Comparison of ENCODE assay signal across 9 cellular contexts in genomic region chr1:150629115-150629928, GRCh38. TPM values are rescaled to one million over a fixed set of nuclear protein-coding genes. Genes with fewer than 3 reads are reported as not detected.
DNase-seq lines count a peak whose midpoint lies in the region; ATAC-seq, FAIRE-seq and TF ChIP-seq lines count a peak whose summit lies in the region.
"Had no signal": no experiment of that assay in that cellular context is flagged by ENCODE, and none has a peak within 500 bp of the region (broad histone marks: within the 10 kb centered on the region; RNA-seq: fewer than 3 reads in every experiment).

A gene with protein sequence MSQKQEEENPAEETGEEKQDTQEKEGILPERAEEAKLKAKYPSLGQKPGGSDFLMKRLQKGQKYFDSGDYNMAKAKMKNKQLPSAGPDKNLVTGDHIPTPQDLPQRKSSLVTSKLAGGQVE (minus strand): TSS chr1:150629612. CDS start chr1:150629470, 142 bp downstream.

- H3K27ac Mint-ChIP-seq in chondrocyte (ENCODE audit: unreplicated experiment), result no peak within 1 kb of the TSS
- H3K27ac Mint-ChIP-seq: stimulated activated naive CD8-positive, alpha-beta T cell treated with anti-CD3 and anti-CD28 coated beads, Interleukin-15, Interleukin-2, amounts not matched to agents 100 ng/mL and 50 ng/mL, for 24 hours had no signal

- H3K4me3 ChIP-seq in BE2C (ENCODE audit: low read depth, low read length), result peak within 1 kb of the TSS; percentile 78
- H3K4me3 ChIP-seq in kidney (ENCODE audit: low read length in 2 of 2), result peak within 1 kb of the TSS; percentile 90 to 93

- H3K4me3 Mint-ChIP-seq in chondrocyte (ENCODE audit: unreplicated experiment), result no peak within 1 kb of the TSS
- H3K4me3 Mint-ChIP-seq: stimulated activated naive CD8-positive, alpha-beta T cell treated with anti-CD3 and anti-CD28 coated beads, Interleukin-15, Interleukin-2, amounts not matched to agents 100 ng/mL and 50 ng/mL, for 24 hours had no signal

- no peaks in the 10 kb centered on the region for H3K27me3 ChIP-seq in BE2C

- H3K36me3 ChIP-seq in BE2C (peaks cover 32% of the 10 kb centered on the region), kidney (ENCODE audit: control insufficient read depth in 1 of 2, insufficient read depth in 2 of 2, low read length in 2 of 2) (peaks cover 15 to 28% of the 10 kb centered on the region in 2 donors)

- TF ChIP-seq CTCF in BE2C (IDR thresholded peaks at IDR 0.05; ENCODE audit: low read depth, low read length) (no peak), chondrocyte (IDR thresholded peaks at IDR 0.05) (no peak), kidney (IDR thresholded peaks at IDR 0.05; ENCODE audit: borderline replicate concordance, extremely low read depth, insufficient read depth) (no peak)

- H3K4me1 ChIP-seq in BE2C (no peaks in the 10 kb centered on the region; the same call in 1 of the 2 replicates), kidney (ENCODE audit: control insufficient read depth in 1 of 2, insufficient read depth in 1 of 2, low read depth in 1 of 2, low read length in 2 of 2) (peaks cover 5 to 9% of the 10 kb centered on the region in 2 donors)

- H3K9me3 ChIP-seq in BE2C (no peaks in the 10 kb centered on the region), kidney (ENCODE audit: control insufficient read depth in 1 of 2, low read length in 2 of 2) (no peaks in the 10 kb centered on the region)

- peak within 1 kb of the TSS; percentile 83 to 94 for H3K9ac ChIP-seq in kidney (ENCODE audit: low read length in 2 of 2)

- peak; percentile 88 for ATAC-seq in HG03442 (IDR thresholded peaks at IDR 0.05; ENCODE audit: unreplicated experiment)

- H3K4me1 Mint-ChIP-seq in chondrocyte (ENCODE audit: low read depth), result peaks cover 2% of the 10 kb centered on the region

- H3K36me3 Mint-ChIP-seq in chondrocyte (ENCODE audit: low read depth), result peaks cover 16% of the 10 kb centered on the region

- FAIRE-seq in GM19239 (lab: Jason Lieb, UNC) (peak; percentile 98), kidney (lab: Jason Lieb, UNC) (peak; percentile 89)

- no peaks in the 10 kb centered on the region for H3K27me3 Mint-ChIP-seq in chondrocyte (ENCODE audit: low read depth)
- H3K27me3 Mint-ChIP-seq: stimulated activated naive CD8-positive, alpha-beta T cell treated with anti-CD3 and anti-CD28 coated beads, Interleukin-15, Interleukin-2, amounts not matched to agents 100 ng/mL and 50 ng/mL, for 24 hours had no signal

- no peaks in the 10 kb centered on the region for H3K9me3 Mint-ChIP-seq in chondrocyte (ENCODE audit: low read depth)
- H3K9me3 Mint-ChIP-seq: stimulated activated naive CD8-positive, alpha-beta T cell treated with anti-CD3 and anti-CD28 coated beads, Interleukin-15, Interleukin-2, amounts not matched to agents 100 ng/mL and 50 ng/mL, for 24 hours had no signal

- peak within 1 kb of the TSS; percentile 98 to 99 for H3K27ac ChIP-seq in kidney (ENCODE audit: low read depth in 2 of 2, low read length in 2 of 2)

- intact Hi-C loops in kidney (cut with DNase I), result loop anchor here (10.0 kb wide), 1 partner anchor 55 kb away; the partner anchor contains the start of gene MCL1

- peak; percentile 97 for DNase-seq in BE2C
- DNase-seq in GM19239 (ENCODE audit: insufficient read length, low spot score), result peak; percentile 78
- DNase-seq in NCI-H510A treated with DMSO at 0.1 percent for 48 hours (lab: John Stamatoyannopoulos, UW), result peak; percentile 98
- peak; percentile 88 to 91 for DNase-seq in activated CD4-positive, alpha-beta T cell treated with anti-CD3 and anti-CD28 coated beads for 24 hours (ENCODE audit: low read depth in 2 of 2)
- peak; percentile 98 for DNase-seq in chondrocyte (ENCODE audit: low spot score)
- peak; percentile 99 for DNase-seq in kidney
- DNase-seq in stimulated activated CD4-positive, alpha-beta T cell treated with anti-CD3 and anti-CD28 coated beads, Interleukin-15, amount 100 ng/mL, for 24 hours, result peak; percentile 97

RNA-seq across cellular contexts. Expression of the gene that starts here (rescaled TPM):
- 298 TPM for polyA plus RNA-seq in BE2C (2012; ENCODE audit: insufficient read depth, insufficient read length, low read depth)
- total RNA-seq in chondrocyte (85.5 to 125 TPM (median 85.7 TPM) in 3 replicates), kidney (193 TPM)
- polyA plus RNA-seq in kidney (ENCODE audit: insufficient read depth, low read depth, low replicate concordance), result 172 TPM

Comparison
In these comparisons a context has a peak if more than half of its experiments do, and no peak if none do; other contexts are left out.
1. Peak in every context shown above with its lines: DNase-seq, ATAC-seq, H3K4me3 ChIP-seq and H3K27ac ChIP-seq.